8 cellular contexts compared by ENCODE assay signal in genomic region chr2:20224716-20225293, GRCh38. TPM values are rescaled to one million over a fixed set of nuclear protein-coding genes. Genes with fewer than 3 reads are reported as not detected.
DNase-seq lines count a peak whose midpoint lies in the region; ATAC-seq and TF ChIP-seq lines count a peak whose summit lies in the region.

A gene with protein sequence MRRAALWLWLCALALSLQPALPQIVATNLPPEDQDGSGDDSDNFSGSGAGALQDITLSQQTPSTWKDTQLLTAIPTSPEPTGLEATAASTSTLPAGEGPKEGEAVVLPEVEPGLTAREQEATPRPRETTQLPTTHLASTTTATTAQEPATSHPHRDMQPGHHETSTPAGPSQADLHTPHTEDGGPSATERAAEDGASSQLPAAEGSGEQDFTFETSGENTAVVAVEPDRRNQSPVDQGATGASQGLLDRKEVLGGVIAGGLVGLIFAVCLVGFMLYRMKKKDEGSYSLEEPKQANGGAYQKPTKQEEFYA (minus strand): TSS chr2:20225130. CDS start chr2:20224867, 263 bp downstream.

- 1% methylated on average over 43 to 65 of the region's 65 CpGs for WGBS in lung, 2 donors
- 1% methylated on average over 40 of the region's 65 CpGs; no CpG with 5 or more reads in 1 of the 2 donors for WGBS in transverse colon (ENCODE audit: low coverage in 1 of 2), 2 donors

- H3K36me3 ChIP-seq in Peyer's patch = no peaks in the 10 kb centered on the region
- H3K36me3 ChIP-seq in duodenal mucosa (ENCODE audit: control insufficient read depth in 1 of 2, insufficient read depth in 2 of 2, low read length in 2 of 2) = no peaks in the 10 kb centered on the region
- H3K36me3 ChIP-seq in lung (ENCODE audit: control insufficient read depth in 2 of 2, insufficient read depth in 2 of 2, low read length in 2 of 2) = no peaks in the 10 kb centered on the region
- H3K36me3 ChIP-seq in transverse colon = no peaks in the 10 kb centered on the region

- H3K9ac ChIP-seq in duodenal mucosa (ENCODE audit: low read depth in 1 of 2, low read length in 2 of 2) = peak within 1 kb of the TSS; percentile 76

- no peak for TF ChIP-seq EP300 in transverse colon (IDR thresholded peaks at IDR 0.05; ENCODE audit: low read depth)

- no peaks in the 10 kb centered on the region for H3K36me3 Mint-ChIP-seq in activated naive CD4-positive, alpha-beta T cell treated with anti-CD3 and anti-CD28 coated beads, Interleukin-2, amount 10 ng/mL, durations not matched to agents 7 days and 5 days

- in situ Hi-C loops in transverse colon (cut with MboI; ENCODE audit: low pct_ligation_motif_present in 1 of 4, low pct_unique_long_range_greater_than_20kb in 1 of 4, low sequenced_read_pairs in 3 of 4) = loop anchor here in 1 of 4 donors (10.0 kb wide), 1 partner anchor 90 kb away; no protein-coding TSS in a partner anchor

- intact Hi-C loops in transverse colon (cut with DNase I; ENCODE audit: low total_unique reads) = loop anchor here (10.0 kb wide), 1 partner anchor 120 kb away; no protein-coding TSS in a partner anchor

- ATAC-seq in HG03095 (IDR thresholded peaks at IDR 0.05; ENCODE audit: unreplicated experiment) = peak; percentile 11
- peak; percentile 46 for ATAC-seq in lung (ENCODE audit: insufficient read depth, low FRiP score)

- TF ChIP-seq POLR2A in Peyer's patch (IDR thresholded peaks at IDR 0.05) = peak; percentile 33 to 46
- peak; percentile 34 for TF ChIP-seq POLR2A in transverse colon (IDR thresholded peaks at IDR 0.05)

- peak within 1 kb of the TSS; percentile 55 for H3K4me3 Mint-ChIP-seq in activated naive CD4-positive, alpha-beta T cell treated with anti-CD3 and anti-CD28 coated beads, Interleukin-2, amount 10 ng/mL, durations not matched to agents 7 days and 5 days

- H3K27me3 ChIP-seq in Peyer's patch = no peaks in the 10 kb centered on the region
- peaks cover 0 to 6% of the 10 kb centered on the region in 2 donors for H3K27me3 ChIP-seq in duodenal mucosa (ENCODE audit: control insufficient read depth in 1 of 2, insufficient read depth in 2 of 2, low read length in 2 of 2)
- H3K27me3 ChIP-seq in lung (ENCODE audit: control insufficient read depth, insufficient read depth) = no peaks in the 10 kb centered on the region
- H3K27me3 ChIP-seq in transverse colon = no peaks in the 10 kb centered on the region

- H3K4me1 Mint-ChIP-seq in activated naive CD4-positive, alpha-beta T cell treated with anti-CD3 and anti-CD28 coated beads, Interleukin-2, amount 10 ng/mL, durations not matched to agents 7 days and 5 days = peaks cover 10% of the 10 kb centered on the region

- CTCF ChIA-PET in activated naive CD4-positive, alpha-beta T cell treated with anti-CD3 and anti-CD28 coated beads, Interleukin-2, amount 10 ng/mL, durations not matched to agents 7 days and 5 days (lab: Charles Lee) = interaction anchor here (0.8 to 1.7 kb wide), 12 partner anchors 8 to 319 kb away, joined by 3 to 9 read pairs (median 4); no protein-coding TSS in a partner anchor

- peak in 1 of 6 experiments; percentile 11 for TF ChIP-seq CTCF in Peyer's patch (IDR thresholded peaks at IDR 0.05)
- no peak for TF ChIP-seq CTCF in lung (IDR thresholded peaks at IDR 0.05; ENCODE audit: control extremely low read depth, extremely low read depth)
- TF ChIP-seq CTCF in transverse colon (IDR thresholded peaks at IDR 0.05) = no peak

- H3K4me3 ChIP-seq in Peyer's patch = peak within 1 kb of the TSS; percentile 51 to 89 (median 72)
- H3K4me3 ChIP-seq in duodenal mucosa (ENCODE audit: low read depth in 1 of 2, low read length in 2 of 2) = peak within 1 kb of the TSS; percentile 80 to 85
- H3K4me3 ChIP-seq in lung = peak within 1 kb of the TSS; percentile 57
- peak within 1 kb of the TSS; percentile 76 to 84 (median 82) for H3K4me3 ChIP-seq in transverse colon

- H3K9me3 Mint-ChIP-seq in activated naive CD4-positive, alpha-beta T cell treated with anti-CD3 and anti-CD28 coated beads, Interleukin-2, amount 10 ng/mL, durations not matched to agents 7 days and 5 days = no peaks in the 10 kb centered on the region

- H3K27me3 Mint-ChIP-seq in activated naive CD4-positive, alpha-beta T cell treated with anti-CD3 and anti-CD28 coated beads, Interleukin-2, amount 10 ng/mL, durations not matched to agents 7 days and 5 days = peaks cover 81% of the 10 kb centered on the region

- H3K4me1 ChIP-seq in Peyer's patch = peaks cover 0 to 40% (median 11%) of the 10 kb centered on the region in 4 donors
- H3K4me1 ChIP-seq in duodenal mucosa (ENCODE audit: control insufficient read depth in 1 of 2, insufficient read depth in 2 of 2, low read length in 2 of 2) = peaks cover 39 to 44% of the 10 kb centered on the region in 2 donors
- peaks cover 0 to 9% of the 10 kb centered on the region in 2 donors for H3K4me1 ChIP-seq in lung (ENCODE audit: control insufficient read depth in 2 of 2, insufficient read depth in 2 of 2, low read length in 2 of 2)
- H3K4me1 ChIP-seq in transverse colon = peaks cover 9 to 36% (median 31%) of the 10 kb centered on the region in 4 donors

- H3K9me3 ChIP-seq in Peyer's patch = no peaks in the 10 kb centered on the region
- no peaks in the 10 kb centered on the region for H3K9me3 ChIP-seq in duodenal mucosa (ENCODE audit: control insufficient read depth in 1 of 2, low read length in 2 of 2)
- no peaks in the 10 kb centered on the region for H3K9me3 ChIP-seq in lung (ENCODE audit: control insufficient read depth in 2 of 2, insufficient read depth in 1 of 2, low read length in 1 of 2)
- H3K9me3 ChIP-seq in transverse colon = no peaks in the 10 kb centered on the region

- H3K27ac ChIP-seq in Peyer's patch (peak within 1 kb of the TSS; percentile 46 to 100 (median 86)), duodenal mucosa (ENCODE audit: low read depth, low read length) (peak within 1 kb of the TSS; percentile 92), lung (ENCODE audit: low read depth in 1 of 2, low read length in 1 of 2) (peak within 1 kb of the TSS in 1 of 2 donors; percentile 87), transverse colon (peak within 1 kb of the TSS; percentile 92 to 95 (median 93))

- no peak within 1 kb of the TSS for H3K27ac Mint-ChIP-seq in activated naive CD4-positive, alpha-beta T cell treated with anti-CD3 and anti-CD28 coated beads, Interleukin-2, amount 10 ng/mL, durations not matched to agents 7 days and 5 days

- DNase-seq in activated naive CD4-positive, alpha-beta T cell treated with anti-CD3 and anti-CD28 coated beads, Interleukin-2, amount 10 ng/mL, durations not matched to agents 7 days and 5 days = no peak
- no peak for DNase-seq in activated naive CD4-positive, alpha-beta T cell treated with Interleukin-2 at 50 U/mL for 16 hours
- DNase-seq in Peyer's patch (peak in 1 of 3 donors; percentile 75), lung (ENCODE audit: low spot score) (peak; percentile 65), transverse colon (peak; percentile 85)
- DNase-seq in effector CD4-positive, alpha-beta T cell = no peak

RNA-seq across cellular contexts. Expression of the gene that starts here (rescaled TPM):
- total RNA-seq in Peyer's patch (100 to 1,000 TPM in 3 of 4 donors, 10 to 100 TPM in 1; 25.6 to 343 (median 197) TPM), lung (100 to 1,000 TPM; 232 to 234 TPM), transverse colon (100 to 1,000 TPM; 103 to 192 (median 127) TPM)
- polyA plus RNA-seq in lung = 100 to 1,000 TPM in 1 of 2 donors, 10 to 100 TPM in 1; 94.1 to 113 TPM

Comparison
In these comparisons a context has a peak if more than half of its experiments do, and no peak if none do; other contexts are left out.
1. DNase-seq: peak in lung (single experiment) and transverse colon (single experiment); none in activated naive CD4-positive, alpha-beta T cell treated with anti-CD3 and anti-CD28 coated beads, Interleukin-2, amount 10 ng/mL, durations not matched to agents 7 days and 5 days (single experiment), activated naive CD4-positive, alpha-beta T cell treated with Interleukin-2 at 50 U/mL for 16 hours (single experiment) and effector CD4-positive, alpha-beta T cell (single experiment).
2. Peak in every context shown above with its lines, with median percentiles within 50 percentile points of each other: H3K4me3 ChIP-seq.